Comparison of ENCODE assay signal across 35 cellular contexts in genomic region chr10:133311570-133311969, GRCh38. TPM values are rescaled to one million over a fixed set of nuclear protein-coding genes. Genes with fewer than 3 reads are reported as not detected.
"Had no signal": no experiment of that assay in that cellular context is flagged by ENCODE, and none has a peak within 500 bp of the region (broad histone marks: within the 10 kb centered on the region; RNA-seq: fewer than 3 reads in every experiment).

No MANE protein-coding gene starts in this region.

- H3K36me3 Mint-ChIP-seq: activated naive CD8-positive, alpha-beta T cell had no signal

- DNase-seq: activated B cell treated with CpG ODN at 0.5 μM for 24 hours; activated CD4-positive, alpha-beta memory T cell treated with anti-CD3 and anti-CD28 coated beads for 36 hours; activated CD4-positive, alpha-beta T cell treated with anti-CD3 and anti-CD28 coated beads for 4 hours; activated CD4-positive, alpha-beta T cell treated with anti-CD3 and anti-CD28 coated beads, Interleukin-2, amount 50 U/mL, for 1 hour; activated CD4-positive, CD25-positive, alpha-beta regulatory T cell treated with anti-CD3 and anti-CD28 coated beads, Interleukin-2, amount 50 U/mL, for 72 hours; activated CD8-positive, alpha-beta memory T cell treated with anti-CD3 and anti-CD28 coated beads, Interleukin-2, amount 50 U/mL, for 4 hours; activated effector memory CD4-positive, alpha-beta T cell treated with Interleukin-2 at 50 U/mL for 16 hours; activated naive CD4-positive, alpha-beta T cell treated with anti-CD3 and anti-CD28 coated beads, Interleukin-2, amount 10 ng/mL, durations not matched to agents 7 days and 5 days; activated naive CD8-positive, alpha-beta T cell treated with anti-CD3 and anti-CD28 coated beads, Interleukin-2, amount 50 U/mL, for 24 hours; activated T-cell treated with anti-CD3 and anti-CD28 coated beads, Interleukin-2, amount 50 U/mL, for 48 hours; anterior cingulate cortex; brain microvascular endothelial cell; NCI-H1048; NCI-H1105 treated with DMSO at 0.1 percent for 48 hours; NCI-H1436; NCI-H1694; NCI-H1930; NCI-H2081 treated with DMSO at 0.1 percent for 48 hours; NCI-H226; NCI-H446 treated with DMSO at 0.1 percent for 48 hours; NCI-H524; NCI-H69; NCI-H82; PC-3; Peyer's patch; Right ventricle myocardium superior; RPMI8226; SW 1271; T-helper 1 cell; T-helper 2 cell; T-helper 9 cell had no signal

- H3K27ac ChIP-seq: brain microvascular endothelial cell, Peyer's patch, VCaP had no signal

- H3K4me3 ChIP-seq: K562, Peyer's patch had no signal

- H3K4me3 Mint-ChIP-seq: activated B cell treated with CpG ODN at 0.5 μM for 24 hours; activated CD4-positive, alpha-beta memory T cell treated with anti-CD3 and anti-CD28 coated beads for 36 hours; activated naive CD4-positive, alpha-beta T cell treated with anti-CD3 and anti-CD28 coated beads, Interleukin-2, amount 10 ng/mL, durations not matched to agents 7 days and 5 days; activated naive CD8-positive, alpha-beta T cell; activated naive CD8-positive, alpha-beta T cell treated with anti-CD3 and anti-CD28 coated beads, Interleukin-2, amount 50 U/mL, for 24 hours had no signal

- H3K9me3 ChIP-seq: Peyer's patch had no signal

- H3K27ac Mint-ChIP-seq: activated B cell treated with CpG ODN at 0.5 μM for 24 hours; activated CD4-positive, alpha-beta memory T cell treated with anti-CD3 and anti-CD28 coated beads for 36 hours; activated naive CD8-positive, alpha-beta T cell; activated naive CD8-positive, alpha-beta T cell treated with anti-CD3 and anti-CD28 coated beads, Interleukin-2, amount 50 U/mL, for 24 hours had no signal

- ATAC-seq: activated naive CD8-positive, alpha-beta T cell treated with anti-CD3 and anti-CD28 coated beads, Interleukin-2, amount 50 U/mL, for 24 hours; K562; PC-3 had no signal

- H3K27me3 ChIP-seq: brain microvascular endothelial cell, Peyer's patch had no signal

- H3K27me3 Mint-ChIP-seq: activated CD4-positive, alpha-beta memory T cell treated with anti-CD3 and anti-CD28 coated beads for 36 hours; activated naive CD4-positive, alpha-beta T cell treated with anti-CD3 and anti-CD28 coated beads, Interleukin-2, amount 10 ng/mL, durations not matched to agents 7 days and 5 days; activated naive CD8-positive, alpha-beta T cell had no signal

- H3K9me3 Mint-ChIP-seq: activated CD4-positive, alpha-beta memory T cell treated with anti-CD3 and anti-CD28 coated beads for 36 hours; activated naive CD4-positive, alpha-beta T cell treated with anti-CD3 and anti-CD28 coated beads, Interleukin-2, amount 10 ng/mL, durations not matched to agents 7 days and 5 days; activated naive CD8-positive, alpha-beta T cell treated with anti-CD3 and anti-CD28 coated beads, Interleukin-2, amount 50 U/mL, for 24 hours had no signal

- FAIRE-seq: K562 had no signal

RNA-seq across cellular contexts. Expression of gene CALY, which starts 25.1 kb away (rescaled TPM):
- total RNA-seq: activated B cell treated with CpG ODN at 0.5 μM for 24 hours; activated CD4-positive, alpha-beta memory T cell treated with anti-CD3 and anti-CD28 coated beads for 36 hours; K562; MCF 10A; PC-3; Right ventricle myocardium superior had no signal
- polyA plus RNA-seq: K562 had no signal

RNA-seq across cellular contexts. Expression of gene PRAP1, which starts 35.6 kb away (rescaled TPM):
- total RNA-seq: activated B cell treated with CpG ODN at 0.5 μM for 24 hours; activated CD4-positive, alpha-beta memory T cell treated with anti-CD3 and anti-CD28 coated beads for 36 hours; K562; MCF 10A; PC-3; Right ventricle myocardium superior had no signal
